1 cellular context compared by ENCODE assay signal in the genomic region with DNA sequence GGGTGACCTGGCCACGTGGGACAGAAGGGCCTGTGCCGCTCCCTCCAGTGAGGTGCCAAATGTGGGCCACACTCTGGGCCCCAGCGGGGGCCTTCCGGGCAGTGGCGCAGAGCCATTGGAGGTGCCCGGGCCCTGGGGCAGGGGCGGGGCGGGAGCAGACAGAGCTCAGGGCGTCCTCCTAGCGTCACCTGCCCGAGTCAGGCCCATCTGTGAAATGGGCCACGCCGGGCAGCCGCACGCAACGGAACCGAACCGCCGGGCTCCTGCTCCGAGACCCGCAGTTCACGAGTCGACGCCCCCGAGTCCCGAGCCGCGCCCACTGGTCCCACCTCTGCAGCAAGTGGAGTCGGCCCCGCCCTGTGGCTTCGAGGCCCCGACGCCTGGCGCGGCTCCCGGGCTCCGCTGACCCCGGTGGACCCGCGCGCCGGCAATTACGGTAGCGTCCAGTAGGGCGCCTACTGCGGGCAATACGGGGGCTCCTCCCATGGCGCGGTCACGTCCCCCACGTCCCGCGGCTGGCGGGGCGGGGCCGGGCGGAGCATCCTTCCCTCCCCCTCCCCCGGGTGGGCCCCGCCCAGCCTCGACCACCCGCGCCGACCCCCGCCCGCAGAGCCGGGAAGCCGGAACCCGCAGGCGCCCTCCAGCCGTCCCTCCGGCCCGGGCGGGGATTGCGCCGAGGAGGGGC.
TF ChIP-seq lines count a peak whose summit lies in the region.

No MANE protein-coding gene starts in this region.

TF ChIP-seq in K562, 482 proteins besides CTCF, POLR2A, EP300 and RAD21 (continued from another document and continues in another):
- TF ChIP-seq, protein P1, sequence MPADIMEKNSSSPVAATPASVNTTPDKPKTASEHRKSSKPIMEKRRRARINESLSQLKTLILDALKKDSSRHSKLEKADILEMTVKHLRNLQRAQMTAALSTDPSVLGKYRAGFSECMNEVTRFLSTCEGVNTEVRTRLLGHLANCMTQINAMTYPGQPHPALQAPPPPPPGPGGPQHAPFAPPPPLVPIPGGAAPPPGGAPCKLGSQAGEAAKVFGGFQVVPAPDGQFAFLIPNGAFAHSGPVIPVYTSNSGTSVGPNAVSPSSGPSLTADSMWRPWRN (IDR thresholded peaks at IDR 0.05; ENCODE audit: low read depth): no peak
- TF ChIP-seq ID3 (CRISPR knock-in tag; IDR thresholded peaks at IDR 0.05): no peak
- peak; percentile 65 for TF ChIP-seq ID3 (tag; IDR thresholded peaks at IDR 0.05)
- TF ChIP-seq ZNF583 (CRISPR knock-in tag; IDR thresholded peaks at IDR 0.05): no peak
- TF ChIP-seq, protein P2, sequence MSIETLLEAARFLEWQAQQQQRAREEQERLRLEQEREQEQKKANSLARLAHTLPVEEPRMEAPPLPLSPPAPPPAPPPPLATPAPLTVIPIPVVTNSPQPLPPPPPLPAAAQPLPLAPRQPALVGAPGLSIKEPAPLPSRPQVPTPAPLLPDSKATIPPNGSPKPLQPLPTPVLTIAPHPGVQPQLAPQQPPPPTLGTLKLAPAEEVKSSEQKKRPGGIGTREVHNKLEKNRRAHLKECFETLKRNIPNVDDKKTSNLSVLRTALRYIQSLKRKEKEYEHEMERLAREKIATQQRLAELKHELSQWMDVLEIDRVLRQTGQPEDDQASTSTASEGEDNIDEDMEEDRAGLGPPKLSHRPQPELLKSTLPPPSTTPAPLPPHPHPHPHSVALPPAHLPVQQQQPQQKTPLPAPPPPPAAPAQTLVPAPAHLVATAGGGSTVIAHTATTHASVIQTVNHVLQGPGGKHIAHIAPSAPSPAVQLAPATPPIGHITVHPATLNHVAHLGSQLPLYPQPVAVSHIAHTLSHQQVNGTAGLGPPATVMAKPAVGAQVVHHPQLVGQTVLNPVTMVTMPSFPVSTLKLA (conservative IDR thresholded peaks at IDR 0.05): peak in 1 of 2 experiments; percentile 57; a peak in 1 of 4 replicates
- no peak for TF ChIP-seq PHF20 (IDR thresholded peaks at IDR 0.05; ENCODE audit: partially characterized antibody)
- peak; percentile 95 for TF ChIP-seq RB1 (IDR thresholded peaks at IDR 0.05; ENCODE audit: low read depth)
- TF ChIP-seq, protein P3, sequence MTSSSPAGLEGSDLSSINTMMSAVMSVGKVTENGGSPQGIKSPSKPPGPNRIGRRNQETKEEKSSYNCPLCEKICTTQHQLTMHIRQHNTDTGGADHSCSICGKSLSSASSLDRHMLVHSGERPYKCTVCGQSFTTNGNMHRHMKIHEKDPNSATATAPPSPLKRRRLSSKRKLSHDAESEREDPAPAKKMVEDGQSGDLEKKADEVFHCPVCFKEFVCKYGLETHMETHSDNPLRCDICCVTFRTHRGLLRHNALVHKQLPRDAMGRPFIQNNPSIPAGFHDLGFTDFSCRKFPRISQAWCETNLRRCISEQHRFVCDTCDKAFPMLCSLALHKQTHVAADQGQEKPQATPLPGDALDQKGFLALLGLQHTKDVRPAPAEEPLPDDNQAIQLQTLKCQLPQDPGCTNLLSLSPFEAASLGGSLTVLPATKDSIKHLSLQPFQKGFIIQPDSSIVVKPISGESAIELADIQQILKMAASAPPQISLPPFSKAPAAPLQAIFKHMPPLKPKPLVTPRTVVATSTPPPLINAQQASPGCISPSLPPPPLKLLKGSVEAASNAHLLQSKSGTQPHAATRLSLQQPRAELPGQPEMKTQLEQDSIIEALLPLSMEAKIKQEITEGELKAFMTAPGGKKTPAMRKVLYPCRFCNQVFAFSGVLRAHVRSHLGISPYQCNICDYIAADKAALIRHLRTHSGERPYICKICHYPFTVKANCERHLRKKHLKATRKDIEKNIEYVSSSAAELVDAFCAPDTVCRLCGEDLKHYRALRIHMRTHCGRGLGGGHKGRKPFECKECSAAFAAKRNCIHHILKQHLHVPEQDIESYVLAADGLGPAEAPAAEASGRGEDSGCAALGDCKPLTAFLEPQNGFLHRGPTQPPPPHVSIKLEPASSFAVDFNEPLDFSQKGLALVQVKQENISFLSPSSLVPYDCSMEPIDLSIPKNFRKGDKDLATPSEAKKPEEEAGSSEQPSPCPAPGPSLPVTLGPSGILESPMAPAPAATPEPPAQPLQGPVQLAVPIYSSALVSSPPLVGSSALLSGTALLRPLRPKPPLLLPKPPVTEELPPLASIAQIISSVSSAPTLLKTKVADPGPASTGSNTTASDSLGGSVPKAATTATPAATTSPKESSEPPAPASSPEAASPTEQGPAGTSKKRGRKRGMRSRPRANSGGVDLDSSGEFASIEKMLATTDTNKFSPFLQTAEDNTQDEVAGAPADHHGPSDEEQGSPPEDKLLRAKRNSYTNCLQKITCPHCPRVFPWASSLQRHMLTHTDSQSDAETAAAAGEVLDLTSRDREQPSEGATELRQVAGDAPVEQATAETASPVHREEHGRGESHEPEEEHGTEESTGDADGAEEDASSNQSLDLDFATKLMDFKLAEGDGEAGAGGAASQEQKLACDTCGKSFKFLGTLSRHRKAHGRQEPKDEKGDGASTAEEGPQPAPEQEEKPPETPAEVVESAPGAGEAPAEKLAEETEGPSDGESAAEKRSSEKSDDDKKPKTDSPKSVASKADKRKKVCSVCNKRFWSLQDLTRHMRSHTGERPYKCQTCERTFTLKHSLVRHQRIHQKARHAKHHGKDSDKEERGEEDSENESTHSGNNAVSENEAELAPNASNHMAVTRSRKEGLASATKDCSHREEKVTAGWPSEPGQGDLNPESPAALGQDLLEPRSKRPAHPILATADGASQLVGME (CRISPR knock-in tag; IDR thresholded peaks at IDR 0.05): no peak
- peak; percentile 91 for TF ChIP-seq MAFK (IDR thresholded peaks at IDR 0.05; ENCODE audit: low read length)
- TF ChIP-seq CBX3 (IDR thresholded peaks at IDR 0.05; ENCODE audit: borderline replicate concordance in 1 of 2, low read length in 2 of 2): peak in 1 of 2 experiments; percentile 70; a peak in 1 of 3 replicates
- TF ChIP-seq CEBPB (tag; IDR thresholded peaks at IDR 0.05): no peak
- TF ChIP-seq, protein P4, sequence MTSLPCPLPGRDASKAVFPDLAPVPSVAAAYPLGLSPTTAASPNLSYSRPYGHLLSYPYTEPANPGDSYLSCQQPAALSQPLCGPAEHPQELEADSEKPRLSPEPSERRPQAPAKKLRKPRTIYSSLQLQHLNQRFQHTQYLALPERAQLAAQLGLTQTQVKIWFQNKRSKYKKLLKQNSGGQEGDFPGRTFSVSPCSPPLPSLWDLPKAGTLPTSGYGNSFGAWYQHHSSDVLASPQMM (CRISPR knock-in tag; IDR thresholded peaks at IDR 0.05): no peak
- TF ChIP-seq EGR1 (conservative IDR thresholded peaks at IDR 0.05): peak; percentile 84
- TF ChIP-seq BCL6 (CRISPR knock-in tag; IDR thresholded peaks at IDR 0.05): no peak
- TF ChIP-seq, protein P5, sequence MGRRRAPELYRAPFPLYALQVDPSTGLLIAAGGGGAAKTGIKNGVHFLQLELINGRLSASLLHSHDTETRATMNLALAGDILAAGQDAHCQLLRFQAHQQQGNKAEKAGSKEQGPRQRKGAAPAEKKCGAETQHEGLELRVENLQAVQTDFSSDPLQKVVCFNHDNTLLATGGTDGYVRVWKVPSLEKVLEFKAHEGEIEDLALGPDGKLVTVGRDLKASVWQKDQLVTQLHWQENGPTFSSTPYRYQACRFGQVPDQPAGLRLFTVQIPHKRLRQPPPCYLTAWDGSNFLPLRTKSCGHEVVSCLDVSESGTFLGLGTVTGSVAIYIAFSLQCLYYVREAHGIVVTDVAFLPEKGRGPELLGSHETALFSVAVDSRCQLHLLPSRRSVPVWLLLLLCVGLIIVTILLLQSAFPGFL (CRISPR knock-in tag; IDR thresholded peaks at IDR 0.05): no peak
- no peak for TF ChIP-seq ZNF121 (CRISPR knock-in tag; conservative IDR thresholded peaks at IDR 0.05)
- peak; percentile 38; the same call in 1 of the 2 replicates for TF ChIP-seq KAT7 (CRISPR knock-in tag; IDR thresholded peaks at IDR 0.05; ENCODE audit: borderline replicate concordance)
- TF ChIP-seq, protein P6, sequence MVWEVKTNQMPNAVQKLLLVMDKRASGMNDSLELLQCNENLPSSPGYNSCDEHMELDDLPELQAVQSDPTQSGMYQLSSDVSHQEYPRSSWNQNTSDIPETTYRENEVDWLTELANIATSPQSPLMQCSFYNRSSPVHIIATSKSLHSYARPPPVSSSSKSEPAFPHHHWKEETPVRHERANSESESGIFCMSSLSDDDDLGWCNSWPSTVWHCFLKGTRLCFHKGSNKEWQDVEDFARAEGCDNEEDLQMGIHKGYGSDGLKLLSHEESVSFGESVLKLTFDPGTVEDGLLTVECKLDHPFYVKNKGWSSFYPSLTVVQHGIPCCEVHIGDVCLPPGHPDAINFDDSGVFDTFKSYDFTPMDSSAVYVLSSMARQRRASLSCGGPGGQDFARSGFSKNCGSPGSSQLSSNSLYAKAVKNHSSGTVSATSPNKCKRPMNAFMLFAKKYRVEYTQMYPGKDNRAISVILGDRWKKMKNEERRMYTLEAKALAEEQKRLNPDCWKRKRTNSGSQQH (CRISPR knock-in tag; IDR thresholded peaks at IDR 0.05): no peak
- TF ChIP-seq, protein P7, sequence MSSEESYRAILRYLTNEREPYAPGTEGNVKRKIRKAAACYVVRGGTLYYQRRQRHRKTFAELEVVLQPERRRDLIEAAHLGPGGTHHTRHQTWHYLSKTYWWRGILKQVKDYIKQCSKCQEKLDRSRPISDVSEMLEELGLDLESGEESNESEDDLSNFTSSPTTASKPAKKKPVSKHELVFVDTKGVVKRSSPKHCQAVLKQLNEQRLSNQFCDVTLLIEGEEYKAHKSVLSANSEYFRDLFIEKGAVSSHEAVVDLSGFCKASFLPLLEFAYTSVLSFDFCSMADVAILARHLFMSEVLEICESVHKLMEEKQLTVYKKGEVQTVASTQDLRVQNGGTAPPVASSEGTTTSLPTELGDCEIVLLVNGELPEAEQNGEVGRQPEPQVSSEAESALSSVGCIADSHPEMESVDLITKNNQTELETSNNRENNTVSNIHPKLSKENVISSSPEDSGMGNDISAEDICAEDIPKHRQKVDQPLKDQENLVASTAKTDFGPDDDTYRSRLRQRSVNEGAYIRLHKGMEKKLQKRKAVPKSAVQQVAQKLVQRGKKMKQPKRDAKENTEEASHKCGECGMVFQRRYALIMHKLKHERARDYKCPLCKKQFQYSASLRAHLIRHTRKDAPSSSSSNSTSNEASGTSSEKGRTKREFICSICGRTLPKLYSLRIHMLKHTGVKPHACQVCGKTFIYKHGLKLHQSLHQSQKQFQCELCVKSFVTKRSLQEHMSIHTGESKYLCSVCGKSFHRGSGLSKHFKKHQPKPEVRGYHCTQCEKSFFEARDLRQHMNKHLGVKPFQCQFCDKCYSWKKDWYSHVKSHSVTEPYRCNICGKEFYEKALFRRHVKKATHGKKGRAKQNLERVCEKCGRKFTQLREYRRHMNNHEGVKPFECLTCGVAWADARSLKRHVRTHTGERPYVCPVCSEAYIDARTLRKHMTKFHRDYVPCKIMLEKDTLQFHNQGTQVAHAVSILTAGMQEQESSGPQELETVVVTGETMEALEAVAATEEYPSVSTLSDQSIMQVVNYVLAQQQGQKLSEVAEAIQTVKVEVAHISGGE (CRISPR knock-in tag; IDR thresholded peaks at IDR 0.05): peak in 1 of 3 experiments; percentile 79; a peak in 1 of 6 replicates
- TF ChIP-seq TCFL5 (CRISPR knock-in tag; conservative IDR thresholded peaks at IDR 0.05): no peak
- TF ChIP-seq, protein P8, sequence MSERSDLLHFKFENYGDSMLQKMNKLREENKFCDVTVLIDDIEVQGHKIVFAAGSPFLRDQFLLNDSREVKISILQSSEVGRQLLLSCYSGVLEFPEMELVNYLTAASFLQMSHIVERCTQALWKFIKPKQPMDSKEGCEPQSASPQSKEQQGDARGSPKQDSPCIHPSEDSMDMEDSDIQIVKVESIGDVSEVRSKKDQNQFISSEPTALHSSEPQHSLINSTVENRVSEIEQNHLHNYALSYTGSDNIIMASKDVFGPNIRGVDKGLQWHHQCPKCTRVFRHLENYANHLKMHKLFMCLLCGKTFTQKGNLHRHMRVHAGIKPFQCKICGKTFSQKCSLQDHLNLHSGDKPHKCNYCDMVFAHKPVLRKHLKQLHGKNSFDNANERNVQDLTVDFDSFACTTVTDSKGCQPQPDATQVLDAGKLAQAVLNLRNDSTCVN (CRISPR knock-in tag; IDR thresholded peaks at IDR 0.05): no peak
- TF ChIP-seq PHF8 (IDR thresholded peaks at IDR 0.05; ENCODE audit: borderline replicate concordance, low read length): no peak
- TF ChIP-seq HMG20A (CRISPR knock-in tag; conservative IDR thresholded peaks at IDR 0.05): no peak
- peak; percentile 87; the same call in 1 of the 2 replicates for TF ChIP-seq ZNF668 (CRISPR knock-in tag; IDR thresholded peaks at IDR 0.05)
- TF ChIP-seq, protein P9, sequence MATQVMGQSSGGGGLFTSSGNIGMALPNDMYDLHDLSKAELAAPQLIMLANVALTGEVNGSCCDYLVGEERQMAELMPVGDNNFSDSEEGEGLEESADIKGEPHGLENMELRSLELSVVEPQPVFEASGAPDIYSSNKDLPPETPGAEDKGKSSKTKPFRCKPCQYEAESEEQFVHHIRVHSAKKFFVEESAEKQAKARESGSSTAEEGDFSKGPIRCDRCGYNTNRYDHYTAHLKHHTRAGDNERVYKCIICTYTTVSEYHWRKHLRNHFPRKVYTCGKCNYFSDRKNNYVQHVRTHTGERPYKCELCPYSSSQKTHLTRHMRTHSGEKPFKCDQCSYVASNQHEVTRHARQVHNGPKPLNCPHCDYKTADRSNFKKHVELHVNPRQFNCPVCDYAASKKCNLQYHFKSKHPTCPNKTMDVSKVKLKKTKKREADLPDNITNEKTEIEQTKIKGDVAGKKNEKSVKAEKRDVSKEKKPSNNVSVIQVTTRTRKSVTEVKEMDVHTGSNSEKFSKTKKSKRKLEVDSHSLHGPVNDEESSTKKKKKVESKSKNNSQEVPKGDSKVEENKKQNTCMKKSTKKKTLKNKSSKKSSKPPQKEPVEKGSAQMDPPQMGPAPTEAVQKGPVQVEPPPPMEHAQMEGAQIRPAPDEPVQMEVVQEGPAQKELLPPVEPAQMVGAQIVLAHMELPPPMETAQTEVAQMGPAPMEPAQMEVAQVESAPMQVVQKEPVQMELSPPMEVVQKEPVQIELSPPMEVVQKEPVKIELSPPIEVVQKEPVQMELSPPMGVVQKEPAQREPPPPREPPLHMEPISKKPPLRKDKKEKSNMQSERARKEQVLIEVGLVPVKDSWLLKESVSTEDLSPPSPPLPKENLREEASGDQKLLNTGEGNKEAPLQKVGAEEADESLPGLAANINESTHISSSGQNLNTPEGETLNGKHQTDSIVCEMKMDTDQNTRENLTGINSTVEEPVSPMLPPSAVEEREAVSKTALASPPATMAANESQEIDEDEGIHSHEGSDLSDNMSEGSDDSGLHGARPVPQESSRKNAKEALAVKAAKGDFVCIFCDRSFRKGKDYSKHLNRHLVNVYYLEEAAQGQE (CRISPR knock-in tag; IDR thresholded peaks at IDR 0.05; ENCODE audit: low read depth): no peak
- TF ChIP-seq TCF7L2 (IDR thresholded peaks at IDR 0.05; ENCODE audit: low read depth, low read length): no peak
- no peak for TF ChIP-seq CBFA2T3 (IDR thresholded peaks at IDR 0.05)
- TF ChIP-seq PML (IDR thresholded peaks at IDR 0.05; ENCODE audit: low read length): no peak
- no peak for TF ChIP-seq PHB (CRISPR knock-in tag; IDR thresholded peaks at IDR 0.05)
- TF ChIP-seq, protein P10, sequence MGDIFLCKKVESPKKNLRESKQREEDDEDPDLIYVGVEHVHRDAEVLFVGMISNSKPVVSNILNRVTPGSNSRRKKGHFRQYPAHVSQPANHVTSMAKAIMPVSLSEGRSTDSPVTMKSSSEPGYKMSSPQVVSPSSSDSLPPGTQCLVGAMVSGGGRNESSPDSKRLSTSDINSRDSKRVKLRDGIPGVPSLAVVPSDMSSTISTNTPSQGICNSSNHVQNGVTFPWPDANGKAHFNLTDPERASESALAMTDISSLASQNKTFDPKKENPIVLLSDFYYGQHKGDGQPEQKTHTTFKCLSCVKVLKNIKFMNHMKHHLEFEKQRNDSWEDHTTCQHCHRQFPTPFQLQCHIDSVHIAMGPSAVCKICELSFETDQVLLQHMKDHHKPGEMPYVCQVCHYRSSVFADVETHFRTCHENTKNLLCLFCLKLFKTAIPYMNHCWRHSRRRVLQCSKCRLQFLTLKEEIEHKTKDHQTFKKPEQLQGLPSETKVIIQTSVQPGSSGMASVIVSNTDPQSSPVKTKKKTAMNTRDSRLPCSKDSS (IDR thresholded peaks at IDR 0.05; ENCODE audit: low read depth, partially characterized antibody): no peak
